In the genomic region with DNA sequence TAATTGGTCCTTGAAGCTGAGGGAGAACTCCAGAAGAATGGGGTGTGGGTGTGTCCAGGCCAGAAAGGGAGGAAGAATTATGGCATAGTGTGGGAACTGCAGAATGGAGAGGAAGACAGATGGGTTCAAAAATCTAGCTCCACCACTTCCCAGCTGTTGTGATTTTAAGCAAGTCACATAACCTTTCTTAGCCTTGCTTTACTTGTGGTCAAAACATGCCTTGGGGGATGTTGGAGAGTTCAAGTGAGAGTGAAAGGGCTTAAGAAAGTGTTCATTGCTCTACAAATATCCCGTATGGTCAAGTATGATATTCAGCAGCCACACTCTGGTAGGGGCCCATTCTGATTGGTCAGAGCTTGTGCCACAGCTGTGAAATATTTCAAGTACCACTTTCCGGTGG, we compare ENCODE assay signal across 31 cellular contexts.
"Had no signal": no experiment of that assay in that cellular context is flagged by ENCODE, and none has a peak within 500 bp of the region (broad histone marks: within the 10 kb centered on the region; RNA-seq: fewer than 3 reads in every experiment).

No MANE protein-coding gene starts in this region.

- DNase-seq: activated B cell treated with CpG ODN at 0.5 μM for 24 hours; activated CD4-positive, alpha-beta memory T cell treated with anti-CD3 and anti-CD28 coated beads for 36 hours; activated CD4-positive, alpha-beta T cell treated with anti-CD3 and anti-CD28 coated beads for 48 hours; activated CD8-positive, alpha-beta memory T cell treated with anti-CD3 and anti-CD28 coated beads, Interleukin-2, amount 10 ng/mL, durations not matched to agents 7 days and 5 days; activated CD8-positive, alpha-beta memory T cell treated with anti-CD3 and anti-CD28 coated beads, Interleukin-2, amount 50 U/mL, for 4 hours; activated CD8-positive, alpha-beta T cell treated with anti-CD3 and anti-CD28 coated beads, Interleukin-2, amount 10 ng/mL, durations not matched to agents 7 days and 5 days; activated gamma-delta T cell; activated naive CD4-positive, alpha-beta T cell; activated naive CD4-positive, alpha-beta T cell treated with anti-CD3 and anti-CD28 coated beads, Interleukin-2, amount 10 ng/mL, durations not matched to agents 7 days and 5 days; activated T-cell treated with anti-CD3 and anti-CD28 coated beads, Interleukin-2, amount 50 U/mL, for 1 hour; activated T-cell treated with anti-CD3 and anti-CD28 coated beads, Interleukin-2, amount 50 U/mL, for 72 hours; amniotic stem cell; anterior cingulate cortex; body of pancreas; caudate nucleus; cortex of kidney; dermis blood vessel endothelial cell; effector CD4-positive, alpha-beta T cell; effector memory CD8-positive, alpha-beta T cell; erythroblast; foreskin fibroblast; head of caudate nucleus; T-helper 1 cell; T-helper 17 cell; T1000; WERI-Rb-1 had no signal

- H3K27ac Mint-ChIP-seq: activated B cell treated with CpG ODN at 0.5 μM for 24 hours; activated CD4-positive, alpha-beta memory T cell treated with anti-CD3 and anti-CD28 coated beads for 36 hours; activated CD8-positive, alpha-beta memory T cell treated with anti-CD3 and anti-CD28 coated beads, Interleukin-2, amount 10 ng/mL, durations not matched to agents 7 days and 5 days; activated CD8-positive, alpha-beta T cell treated with anti-CD3 and anti-CD28 coated beads, Interleukin-2, amount 10 ng/mL, durations not matched to agents 7 days and 5 days; activated naive CD4-positive, alpha-beta T cell treated with anti-CD3 and anti-CD28 coated beads, Interleukin-2, amount 10 ng/mL, durations not matched to agents 7 days and 5 days; activated naive CD4-positive, alpha-beta T cell treated with anti-CD3 and anti-CD28 coated beads, Interleukin-2, amount 50 U/mL, for 72 hours; activated T-cell treated with anti-CD3 and anti-CD28 coated beads, Interleukin-2, amount 50 U/mL, for 72 hours; effector memory CD8-positive, alpha-beta T cell; T-helper 17 cell; T-helper 2 cell treated with Interferon-gamma antibody and Interleukin-4, amounts not matched to agents 5 μg/mL and 100 μg/mL, for 36 hours had no signal

- H3K4me1 ChIP-seq: body of pancreas, esophagus muscularis mucosa had no signal

- H3K9me3 Mint-ChIP-seq: activated B cell treated with CpG ODN at 0.5 μM for 24 hours; activated CD4-positive, alpha-beta memory T cell treated with anti-CD3 and anti-CD28 coated beads for 36 hours; activated naive CD4-positive, alpha-beta T cell treated with anti-CD3 and anti-CD28 coated beads, Interleukin-2, amount 10 ng/mL, durations not matched to agents 7 days and 5 days; activated naive CD4-positive, alpha-beta T cell treated with anti-CD3 and anti-CD28 coated beads, Interleukin-2, amount 50 U/mL, for 72 hours; activated T-cell treated with anti-CD3 and anti-CD28 coated beads, Interleukin-2, amount 50 U/mL, for 72 hours; effector memory CD8-positive, alpha-beta T cell; T-helper 2 cell treated with Interferon-gamma antibody and Interleukin-4, amounts not matched to agents 5 μg/mL and 100 μg/mL, for 36 hours had no signal

- H3K27me3 ChIP-seq: body of pancreas, esophagus muscularis mucosa had no signal

- H3K27ac ChIP-seq: body of pancreas, esophagus muscularis mucosa, WERI-Rb-1 had no signal

- H3K27me3 Mint-ChIP-seq: activated CD8-positive, alpha-beta memory T cell treated with anti-CD3 and anti-CD28 coated beads, Interleukin-2, amount 10 ng/mL, durations not matched to agents 7 days and 5 days; activated naive CD4-positive, alpha-beta T cell treated with anti-CD3 and anti-CD28 coated beads, Interleukin-2, amount 10 ng/mL, durations not matched to agents 7 days and 5 days; T-helper 17 cell had no signal

- H3K36me3 ChIP-seq: esophagus muscularis mucosa, WERI-Rb-1 had no signal

- H3K4me1 Mint-ChIP-seq: activated B cell treated with CpG ODN at 0.5 μM for 24 hours; activated CD8-positive, alpha-beta memory T cell treated with anti-CD3 and anti-CD28 coated beads, Interleukin-2, amount 10 ng/mL, durations not matched to agents 7 days and 5 days; activated naive CD4-positive, alpha-beta T cell treated with anti-CD3 and anti-CD28 coated beads, Interleukin-2, amount 10 ng/mL, durations not matched to agents 7 days and 5 days; T-helper 17 cell had no signal

- H3K36me3 Mint-ChIP-seq: activated CD4-positive, alpha-beta memory T cell treated with anti-CD3 and anti-CD28 coated beads for 36 hours; activated CD8-positive, alpha-beta memory T cell treated with anti-CD3 and anti-CD28 coated beads, Interleukin-2, amount 10 ng/mL, durations not matched to agents 7 days and 5 days; activated naive CD4-positive, alpha-beta T cell treated with anti-CD3 and anti-CD28 coated beads, Interleukin-2, amount 10 ng/mL, durations not matched to agents 7 days and 5 days; activated naive CD4-positive, alpha-beta T cell treated with anti-CD3 and anti-CD28 coated beads, Interleukin-2, amount 50 U/mL, for 72 hours had no signal

- H3K4me3 Mint-ChIP-seq: activated B cell treated with CpG ODN at 0.5 μM for 24 hours; activated CD4-positive, alpha-beta memory T cell treated with anti-CD3 and anti-CD28 coated beads for 36 hours; activated CD8-positive, alpha-beta memory T cell treated with anti-CD3 and anti-CD28 coated beads, Interleukin-2, amount 10 ng/mL, durations not matched to agents 7 days and 5 days; activated CD8-positive, alpha-beta T cell treated with anti-CD3 and anti-CD28 coated beads, Interleukin-2, amount 10 ng/mL, durations not matched to agents 7 days and 5 days; activated naive CD4-positive, alpha-beta T cell treated with anti-CD3 and anti-CD28 coated beads, Interleukin-2, amount 10 ng/mL, durations not matched to agents 7 days and 5 days; activated T-cell treated with anti-CD3 and anti-CD28 coated beads, Interleukin-2, amount 50 U/mL, for 72 hours; effector memory CD8-positive, alpha-beta T cell; T-helper 17 cell; T-helper 2 cell treated with Interferon-gamma antibody and Interleukin-4, amounts not matched to agents 5 μg/mL and 100 μg/mL, for 36 hours had no signal

- FAIRE-seq: colon, frontal cortex had no signal

- H3K9me3 ChIP-seq: body of pancreas, esophagus muscularis mucosa had no signal

- H3K4me3 ChIP-seq: body of pancreas, esophagus muscularis mucosa had no signal
